ENCODE assay signal across 16 cellular contexts in the genomic region with DNA sequence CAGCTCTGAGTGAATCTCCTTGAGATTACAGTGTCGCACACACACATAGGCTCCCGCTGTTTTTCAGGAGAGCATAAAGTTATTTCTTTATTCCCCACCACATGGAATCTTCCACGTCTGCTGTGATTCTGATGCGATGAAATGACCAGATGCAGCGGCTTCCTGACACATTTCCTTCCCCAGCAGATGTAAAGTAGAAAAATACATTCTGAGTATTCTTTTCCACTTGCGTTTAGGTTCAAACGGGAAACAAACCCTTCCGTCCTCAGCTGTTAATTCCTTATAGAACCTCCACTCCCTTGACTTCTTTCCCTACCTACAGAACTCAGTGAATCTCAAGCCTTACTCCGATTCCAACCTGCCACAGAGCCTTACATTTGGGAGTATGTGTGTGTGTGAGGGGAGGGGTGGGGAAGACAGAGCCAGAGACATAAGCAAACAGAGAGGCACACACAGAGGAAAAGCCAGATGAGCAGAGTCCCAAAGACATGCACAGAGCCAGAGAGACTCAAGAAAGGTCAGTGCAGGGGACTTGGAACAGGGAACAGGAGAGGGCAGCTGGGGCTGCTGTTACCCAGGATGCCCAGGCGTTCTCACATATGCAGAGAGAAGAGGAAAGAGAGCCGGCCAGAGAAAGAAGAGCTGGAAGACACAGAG.
"Had no signal": no experiment of that assay in that cellular context is flagged by ENCODE, and none has a peak within 500 bp of the region (broad histone marks: within the 10 kb centered on the region; RNA-seq: fewer than 3 reads in every experiment).

No MANE protein-coding gene starts in this region.

- H3K9me3 Mint-ChIP-seq: activated CD8-positive, alpha-beta T cell treated with anti-CD3 and anti-CD28 coated beads for 36 hours; activated naive CD4-positive, alpha-beta T cell treated with anti-CD3 and anti-CD28 coated beads, Interleukin-2, amount 50 U/mL, for 24 hours had no signal

- ATAC-seq: activated CD8-positive, alpha-beta T cell treated with anti-CD3 and anti-CD28 coated beads for 36 hours; activated T-cell treated with anti-CD3 and anti-CD28 coated beads, Interleukin-2, amount 50 U/mL, for 4 hours; naive thymus-derived CD8-positive, alpha-beta T cell; stimulated activated naive B cell treated with anti-CD40 and anti-IgM and Interleukin-4, amounts not matched to agents 10 μg/mL and 1 μg/mL and 100 μg/mL, for 72 hours had no signal

- H3K27ac ChIP-seq: epithelial cell of prostate, parathyroid adenoma, upper lobe of right lung had no signal

- DNase-seq: activated CD4-positive, alpha-beta T cell treated with anti-CD3 and anti-CD28 coated beads for 48 hours; activated CD4-positive, CD25-positive, alpha-beta regulatory T cell; activated CD8-positive, alpha-beta memory T cell treated with anti-CD3 and anti-CD28 coated beads, Interleukin-2, amount 50 U/mL, for 4 hours; activated CD8-positive, alpha-beta T cell treated with anti-CD3 and anti-CD28 coated beads for 36 hours; activated effector memory CD4-positive, alpha-beta T cell treated with anti-CD3 and anti-CD28 coated beads, Interleukin-2, amount 50 U/mL, for 16 hours; activated T-cell treated with anti-CD3 and anti-CD28 coated beads, Interleukin-2, amount 50 U/mL, for 4 hours; effector memory CD4-positive, alpha-beta T cell; foreskin fibroblast; mesendoderm; naive thymus-derived CD8-positive, alpha-beta T cell; stimulated activated naive B cell treated with anti-CD40 and anti-IgM and Interleukin-4, amounts not matched to agents 10 μg/mL and 1 μg/mL and 100 μg/mL, for 72 hours; SW 1271; upper lobe of right lung had no signal

- H3K27me3 Mint-ChIP-seq: activated CD8-positive, alpha-beta T cell treated with anti-CD3 and anti-CD28 coated beads for 36 hours; activated naive CD4-positive, alpha-beta T cell treated with anti-CD3 and anti-CD28 coated beads, Interleukin-2, amount 50 U/mL, for 24 hours; naive thymus-derived CD8-positive, alpha-beta T cell; stimulated activated naive B cell treated with anti-CD40 and anti-IgM and Interleukin-4, amounts not matched to agents 10 μg/mL and 1 μg/mL and 100 μg/mL, for 72 hours had no signal

- H3K4me3 ChIP-seq: upper lobe of right lung had no signal

- H3K79me2 ChIP-seq: parathyroid adenoma had no signal

- H3K4me3 Mint-ChIP-seq: activated CD8-positive, alpha-beta T cell treated with anti-CD3 and anti-CD28 coated beads for 36 hours; activated naive CD4-positive, alpha-beta T cell treated with anti-CD3 and anti-CD28 coated beads, Interleukin-2, amount 50 U/mL, for 24 hours; activated T-cell treated with anti-CD3 and anti-CD28 coated beads, Interleukin-2, amount 50 U/mL, for 4 hours; naive thymus-derived CD8-positive, alpha-beta T cell; stimulated activated naive B cell treated with anti-CD40 and anti-IgM and Interleukin-4, amounts not matched to agents 10 μg/mL and 1 μg/mL and 100 μg/mL, for 72 hours had no signal

- H2AFZ ChIP-seq: parathyroid adenoma had no signal

- H3K4me1 ChIP-seq: parathyroid adenoma, upper lobe of right lung had no signal

- H3K27ac Mint-ChIP-seq: activated CD8-positive, alpha-beta T cell treated with anti-CD3 and anti-CD28 coated beads for 36 hours; activated naive CD4-positive, alpha-beta T cell treated with anti-CD3 and anti-CD28 coated beads, Interleukin-2, amount 50 U/mL, for 24 hours; stimulated activated naive B cell treated with anti-CD40 and anti-IgM and Interleukin-4, amounts not matched to agents 10 μg/mL and 1 μg/mL and 100 μg/mL, for 72 hours had no signal

- H3K27me3 ChIP-seq: upper lobe of right lung had no signal

- H3K9me3 ChIP-seq: upper lobe of right lung had no signal

- H3K4me1 Mint-ChIP-seq: activated naive CD4-positive, alpha-beta T cell treated with anti-CD3 and anti-CD28 coated beads, Interleukin-2, amount 50 U/mL, for 24 hours; naive thymus-derived CD8-positive, alpha-beta T cell; stimulated activated naive B cell treated with anti-CD40 and anti-IgM and Interleukin-4, amounts not matched to agents 10 μg/mL and 1 μg/mL and 100 μg/mL, for 72 hours had no signal
